ENCODE assay signal across 1 cellular context in the genomic region with DNA sequence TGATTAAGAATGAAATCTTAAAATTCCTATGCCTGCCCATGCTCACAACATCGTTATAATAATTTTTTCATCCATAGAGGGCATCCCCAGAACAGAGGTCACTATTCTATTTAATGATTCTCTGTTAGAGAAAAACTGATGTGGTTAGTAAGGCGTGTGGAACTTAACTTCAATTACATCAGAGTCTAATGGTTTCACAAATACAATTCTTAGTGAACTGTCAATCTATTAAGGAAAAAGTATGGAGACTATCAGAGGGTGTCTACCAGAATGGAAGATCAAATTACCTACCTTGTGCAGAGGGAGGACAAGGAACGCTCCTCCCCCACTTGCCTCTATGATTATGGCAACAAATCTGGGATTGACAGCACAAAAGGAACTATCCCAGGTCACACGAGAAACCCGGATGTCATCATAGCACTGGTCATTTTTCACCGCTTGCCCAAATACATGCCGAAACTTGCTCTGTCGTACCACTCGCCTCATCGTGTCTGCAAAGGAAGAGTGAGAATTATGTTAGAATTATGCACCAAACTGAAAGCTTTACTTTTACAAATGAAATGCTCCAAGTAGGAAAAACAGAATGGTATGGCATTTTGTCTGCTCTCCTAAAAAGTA.
TF ChIP-seq lines count a peak whose summit lies in the region.

No MANE protein-coding gene starts in this region.

TF ChIP-seq in IMR-90, 13 proteins besides CTCF, POLR2A, EP300 and RAD21 (continued from another document):
- TF ChIP-seq, protein P1, sequence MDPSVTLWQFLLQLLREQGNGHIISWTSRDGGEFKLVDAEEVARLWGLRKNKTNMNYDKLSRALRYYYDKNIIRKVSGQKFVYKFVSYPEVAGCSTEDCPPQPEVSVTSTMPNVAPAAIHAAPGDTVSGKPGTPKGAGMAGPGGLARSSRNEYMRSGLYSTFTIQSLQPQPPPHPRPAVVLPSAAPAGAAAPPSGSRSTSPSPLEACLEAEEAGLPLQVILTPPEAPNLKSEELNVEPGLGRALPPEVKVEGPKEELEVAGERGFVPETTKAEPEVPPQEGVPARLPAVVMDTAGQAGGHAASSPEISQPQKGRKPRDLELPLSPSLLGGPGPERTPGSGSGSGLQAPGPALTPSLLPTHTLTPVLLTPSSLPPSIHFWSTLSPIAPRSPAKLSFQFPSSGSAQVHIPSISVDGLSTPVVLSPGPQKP (IDR thresholded peaks at IDR 0.05; ENCODE audit: borderline replicate concordance, low read depth, low read length), result no peak
- no peak for TF ChIP-seq CEBPB (IDR thresholded peaks at IDR 0.05; ENCODE audit: low read depth, low read length)
- TF ChIP-seq CHD1 (IDR thresholded peaks at IDR 0.05; ENCODE audit: low read depth, low read length), result no peak
- TF ChIP-seq NFE2L2 (IDR thresholded peaks at IDR 0.05; ENCODE audit: low read depth, low read length), result no peak
- TF ChIP-seq MXI1 (IDR thresholded peaks at IDR 0.05; ENCODE audit: borderline replicate concordance, low read depth, low read length), result no peak
- no peak for TF ChIP-seq MAZ (IDR thresholded peaks at IDR 0.05; ENCODE audit: borderline replicate concordance, low read depth, low read length)
- TF ChIP-seq, protein P2, sequence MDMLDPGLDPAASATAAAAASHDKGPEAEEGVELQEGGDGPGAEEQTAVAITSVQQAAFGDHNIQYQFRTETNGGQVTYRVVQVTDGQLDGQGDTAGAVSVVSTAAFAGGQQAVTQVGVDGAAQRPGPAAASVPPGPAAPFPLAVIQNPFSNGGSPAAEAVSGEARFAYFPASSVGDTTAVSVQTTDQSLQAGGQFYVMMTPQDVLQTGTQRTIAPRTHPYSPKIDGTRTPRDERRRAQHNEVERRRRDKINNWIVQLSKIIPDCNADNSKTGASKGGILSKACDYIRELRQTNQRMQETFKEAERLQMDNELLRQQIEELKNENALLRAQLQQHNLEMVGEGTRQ (IDR thresholded peaks at IDR 0.05; ENCODE audit: low read depth, low read length), result no peak
